Comparison of ENCODE assay signal across 8 cellular contexts in genomic region chr21:44428281-44428942, GRCh38. TPM values are rescaled to one million over a fixed set of nuclear protein-coding genes. Genes with fewer than 3 reads are reported as not detected.
DNase-seq lines count a peak whose midpoint lies in the region; TF ChIP-seq lines count a peak whose summit lies in the region.

No MANE protein-coding gene starts in this region.

- H2BK15ac ChIP-seq in neuronal stem cell (ENCODE audit: low read length) = no peak overlapping the region

- no peaks in the 10 kb centered on the region for H3K27me3 ChIP-seq in MG63
- H3K27me3 ChIP-seq in neuronal stem cell (ENCODE audit: control insufficient read depth in 3 of 3, insufficient read depth in 3 of 3, low read depth in 1 of 3, low read length in 3 of 3) = peaks cover 0 to 14% (median 0%) of the 10 kb centered on the region in 3 experiments

- H3K4me3 ChIP-seq in MG63 (no peak overlapping the region), coronary artery (no peak overlapping the region), neuronal stem cell (ENCODE audit: low read length in 2 of 2) (no peak overlapping the region)

- H2AFZ ChIP-seq in neuronal stem cell (ENCODE audit: low read length) = no peak overlapping the region

- no peak overlapping the region for H2AK5ac ChIP-seq in neuronal stem cell (ENCODE audit: low read depth, low read length)

- no peaks in the 10 kb centered on the region for H3K36me3 ChIP-seq in MG63
- H3K36me3 ChIP-seq in neuronal stem cell (replicated peaks in 1 of 2; ENCODE audit: control insufficient read depth in 2 of 2, insufficient read depth in 2 of 2, low read length in 2 of 2) = no peaks in the 10 kb centered on the region

- H3K18ac ChIP-seq in neuronal stem cell (ENCODE audit: low read length) = no peak overlapping the region

- no peak overlapping the region for H3K14ac ChIP-seq in neuronal stem cell (ENCODE audit: low read length)

- peaks cover 9% of the 10 kb centered on the region for H3K9me3 ChIP-seq in MG63
- peaks cover 3 to 11% of the 10 kb centered on the region in 2 donors for H3K9me3 ChIP-seq in neuronal stem cell (replicated peaks in 1 of 2; ENCODE audit: control insufficient read depth in 2 of 2, insufficient read depth in 1 of 2, low read depth in 1 of 2, low read length in 2 of 2)

- no peak overlapping the region for H3K23ac ChIP-seq in neuronal stem cell (ENCODE audit: low read depth, low read length, poor library complexity)

- H3K4me2 ChIP-seq in neuronal stem cell (ENCODE audit: insufficient read depth, low read length, poor library complexity, severe bottlenecking) = no peak overlapping the region

- DNase-seq in CMK (ENCODE audit: low read depth) (peak; percentile 79), MG63 (peak; percentile 47), coronary artery (ENCODE audit: low spot score) (peak; percentile 64), GM20000 (ENCODE audit: low spot score) (no peak), neuronal stem cell (ENCODE audit: low spot score) (no peak), foreskin melanocyte (no peak)
- DNase-seq in activated CD4-positive, CD25-positive, alpha-beta regulatory T cell treated with anti-CD3 and anti-CD28 coated beads, Interleukin-2, amount 50 U/mL, for 16 hours (ENCODE audit: low read depth, low spot score) = peak; percentile 9
- DNase-seq in stimulated activated CD4-positive, alpha-beta T cell treated with anti-CD3 and anti-CD28 coated beads, TNF-alpha, amount 100 ng/mL, for 48 hours (ENCODE audit: low read depth in 3 of 3) = peak in 2 of 3 donors; percentile 36 to 50

- H2BK5ac ChIP-seq in neuronal stem cell (ENCODE audit: low read length) = no peak overlapping the region

- no peak overlapping the region for H3K4ac ChIP-seq in neuronal stem cell (ENCODE audit: low read length)

- H4K8ac ChIP-seq in neuronal stem cell (ENCODE audit: low read depth, low read length) = no peak overlapping the region

- no CpG with 5 or more reads among the region's 3 CpGs for WGBS in neuronal stem cell (ENCODE audit: extremely low coverage in 2 of 2, insufficient read length in 2 of 2, insufficient replicate concordance in 1 of 2), 2 donors

- H3K4me1 ChIP-seq in neuronal stem cell (ENCODE audit: control insufficient read depth in 2 of 2, insufficient read depth in 1 of 2, low read depth in 1 of 2, low read length in 2 of 2) = peaks cover 0 to 6% of the 10 kb centered on the region in 2 donors

- H2BK120ac ChIP-seq in neuronal stem cell (ENCODE audit: low read depth, low read length) = no peak overlapping the region

- H2BK12ac ChIP-seq in neuronal stem cell (ENCODE audit: low read length) = no peak overlapping the region

- H4K91ac ChIP-seq in neuronal stem cell (ENCODE audit: low read depth, low read length, poor library complexity) = no peak overlapping the region

- TF ChIP-seq CTCF in coronary artery (IDR thresholded peaks at IDR 0.05) (no peak), GM20000 (IDR thresholded peaks at IDR 0.05; ENCODE audit: extremely low read depth, missing control alignments) (no peak)

- no peak overlapping the region for H3K9ac ChIP-seq in neuronal stem cell (ENCODE audit: low read depth, low read length, poor library complexity)

- H3K27ac ChIP-seq in coronary artery (no peak overlapping the region), neuronal stem cell (replicated peaks; ENCODE audit: low read length) (no peak overlapping the region)

- H3K79me1 ChIP-seq in neuronal stem cell (ENCODE audit: low read depth, low read length) = no peaks in the 10 kb centered on the region

RNA-seq across cellular contexts. Expression of gene LRRC3, which starts 26.9 kb away (rescaled TPM):
- 1.2 and 1.4 TPM in 2 replicates for total RNA-seq in MG63 (2014; rRNA removed; shearing (Covaris generic); ENCODE audit: low replicate concordance)
- 4.0 TPM for polyA plus RNA-seq in neuronal stem cell (2013, experiment 1 of 2)
- 3.9 TPM for polyA plus RNA-seq in neuronal stem cell (2013, experiment 2 of 2)

Comparison
In these comparisons a context has a peak if more than half of its experiments do, and no peak if none do; other contexts are left out.
1. DNase-seq: peak in CMK (single experiment), MG63 (single experiment), activated CD4-positive, CD25-positive, alpha-beta regulatory T cell treated with anti-CD3 and anti-CD28 coated beads, Interleukin-2, amount 50 U/mL, for 16 hours (single experiment), coronary artery (single experiment) and stimulated activated CD4-positive, alpha-beta T cell treated with anti-CD3 and anti-CD28 coated beads, TNF-alpha, amount 100 ng/mL, for 48 hours (2 of 3); none in GM20000 (single experiment), neuronal stem cell (single experiment) and foreskin melanocyte (single experiment).